ENCODE assay signal across 1 cellular context in genomic region chr2:162175720-162176119, GRCh38.
TF ChIP-seq lines count a peak whose summit lies in the region.

No MANE protein-coding gene starts in this region.

TF ChIP-seq in IMR-90, 13 proteins besides CTCF, POLR2A, EP300 and RAD21:
- TF ChIP-seq MAFK (IDR thresholded peaks at IDR 0.05; ENCODE audit: low read depth, low read length) (no peak), RCOR1 (IDR thresholded peaks at IDR 0.05; ENCODE audit: insufficient replicate concordance, low read length) (no peak), MXI1 (IDR thresholded peaks at IDR 0.05; ENCODE audit: borderline replicate concordance, low read depth, low read length) (no peak), RFX5 (IDR thresholded peaks at IDR 0.05; ENCODE audit: low read depth, low read length) (no peak)
